ENCODE assay signal across 8 cellular contexts in genomic region chr6:69795469-69796080, GRCh38. TPM values are rescaled to one million over a fixed set of nuclear protein-coding genes. Genes with fewer than 3 reads are reported as not detected.
DNase-seq lines count a peak whose midpoint lies in the region; ATAC-seq, FAIRE-seq and TF ChIP-seq lines count a peak whose summit lies in the region.

No MANE protein-coding gene starts in this region.

- no peaks in the 10 kb centered on the region for H3K79me2 ChIP-seq in endothelial cell of umbilical vein (ENCODE audit: control insufficient read depth, insufficient read depth, low read length)

- peak overlapping the region; percentile 85 for H3K4me2 ChIP-seq in endothelial cell of umbilical vein (ENCODE audit: insufficient read depth, low read length)

- DNase-seq in activated T-cell treated with anti-CD3 and anti-CD28 coated beads, Interleukin-2, amount 50 U/mL, for 72 hours = no peak
- no peak for DNase-seq in activated T-cell treated with anti-CD3 and anti-CD28 coated beads, Interleukin-2, amount 50 U/mL, for 1 hour
- peak; percentile 70 for DNase-seq in OCI-M1 (lab: John Stamatoyannopoulos, UW)
- no peak for DNase-seq in endothelial cell of umbilical vein (ENCODE audit: low read depth, low spot score)
- no peak for DNase-seq in activated gamma-delta T cell treated with Interleukin-2 at 50 U/mL for 16 hours
- no peak for DNase-seq in NCI-H345 treated with DMSO at 0.1 percent for 48 hours (lab: John Stamatoyannopoulos, UW; ENCODE audit: unreplicated experiment)

- CTCF ChIA-PET in endothelial cell of umbilical vein (lab: Charles Lee) = no interaction called here

- TF ChIP-seq POLR2A in endothelial cell of umbilical vein (IDR thresholded peaks at IDR 0.05; ENCODE audit: low read depth, low read length) = no peak

- H4K20me1 ChIP-seq in endothelial cell of umbilical vein (replicated peaks; ENCODE audit: control insufficient read depth, extremely low read depth, insufficient read depth, low read length) = no peaks in the 10 kb centered on the region

- H3K9me1 ChIP-seq in endothelial cell of umbilical vein (replicated peaks; ENCODE audit: control insufficient read depth, extremely low read depth, insufficient read depth, low read length) = no peaks in the 10 kb centered on the region

- peak overlapping the region; percentile 82 for H3K9ac ChIP-seq in endothelial cell of umbilical vein (replicated peaks; ENCODE audit: extremely low read depth, insufficient read depth, low read length)

- H3K27me3 ChIP-seq in endothelial cell of umbilical vein (ENCODE audit: control insufficient read depth in 2 of 2, insufficient read depth in 2 of 2, low read length in 2 of 2) = no peaks in the 10 kb centered on the region
- H3K27me3 ChIP-seq in neutrophil = no peaks in the 10 kb centered on the region

- POLR2A ChIA-PET in endothelial cell of umbilical vein (lab: Charles Lee) = no interaction called here

- no peaks in the 10 kb centered on the region for H3K9me3 Mint-ChIP-seq in activated T-cell treated with anti-CD3 and anti-CD28 coated beads, Interleukin-2, amount 50 U/mL, for 72 hours

- BruUV-seq in endothelial cell of umbilical vein (replicated peaks; lab: Mats Ljungman, UMichigan) = no TSS peak

- intact Hi-C loops in endothelial cell of umbilical vein (cut with micrococcal nuclease) = no loop called here

- no peaks in the 10 kb centered on the region for H3K36me3 ChIP-seq in endothelial cell of umbilical vein (ENCODE audit: control insufficient read depth in 2 of 2, extremely low read depth in 1 of 2, insufficient read depth in 2 of 2, low read length in 2 of 2)
- peaks cover under 1% of the 10 kb centered on the region for H3K36me3 ChIP-seq in neutrophil

- TF ChIP-seq CTCF in endothelial cell of umbilical vein (IDR thresholded peaks at IDR 0.05; ENCODE audit: extremely low read depth in 1 of 2, insufficient read depth in 1 of 2, low read depth in 1 of 2, low read length in 2 of 2) (no peak), neutrophil (IDR thresholded peaks at IDR 0.05) (no peak)

- no peaks in the 10 kb centered on the region for H3K9me3 ChIP-seq in endothelial cell of umbilical vein (replicated peaks; ENCODE audit: control insufficient read depth, insufficient read depth, low read length)
- no peaks in the 10 kb centered on the region for H3K9me3 ChIP-seq in neutrophil

- H3K4me1 Mint-ChIP-seq in activated T-cell treated with anti-CD3 and anti-CD28 coated beads, Interleukin-2, amount 50 U/mL, for 72 hours (ENCODE audit: low read depth) = peaks cover 49% of the 10 kb centered on the region

- H3K4me1 ChIP-seq in endothelial cell of umbilical vein (ENCODE audit: control insufficient read depth, extremely low read depth, insufficient read depth, low read length) = no peaks in the 10 kb centered on the region
- peaks cover 21 to 24% of the 10 kb centered on the region in 2 experiments for H3K4me1 ChIP-seq in neutrophil (ENCODE audit: control insufficient read depth in 1 of 2, insufficient read depth in 1 of 2, low read depth in 1 of 2, low read length in 1 of 2)

- H3K4me3 ChIP-seq in endothelial cell of umbilical vein (replicated peaks in 1 of 3; ENCODE audit: insufficient read depth in 1 of 3, low read depth in 1 of 3, low read length in 3 of 3) (peak overlapping the region; percentile 71 to 79 (median 77)), neutrophil (ENCODE audit: low read depth in 1 of 2, low read length in 1 of 2) (peak overlapping the region; percentile 92 to 94)

- H3K27ac Mint-ChIP-seq in activated T-cell treated with anti-CD3 and anti-CD28 coated beads, Interleukin-2, amount 50 U/mL, for 72 hours = peak overlapping the region; percentile 82

- H2AFZ ChIP-seq in endothelial cell of umbilical vein (ENCODE audit: low read depth, low read length) = peak overlapping the region; percentile 79

- H3K36me3 Mint-ChIP-seq in activated T-cell treated with anti-CD3 and anti-CD28 coated beads, Interleukin-2, amount 50 U/mL, for 72 hours (ENCODE audit: insufficient read depth in 2 of 2) = peaks cover 4 to 6% of the 10 kb centered on the region in 2 donors

- dilution Hi-C loops in endothelial cell of umbilical vein (cut with MboI; ENCODE audit: extremely low pct_ligation_motif_present, low sequenced_read_pairs) = no loop called here

- FAIRE-seq in endothelial cell of umbilical vein (lab: Jason Lieb, UNC) = no peak

- ATAC-seq in activated T-cell treated with anti-CD3 and anti-CD28 coated beads, Interleukin-2, amount 50 U/mL, for 72 hours (replicated peaks in 1 of 2) = no peak
- ATAC-seq in HG02678 (IDR thresholded peaks at IDR 0.05; ENCODE audit: unreplicated experiment) = peak; percentile 31

- H3K27ac ChIP-seq in endothelial cell of umbilical vein (ENCODE audit: insufficient read depth, low read depth, low read length) (no peak overlapping the region), neutrophil (peak overlapping the region; percentile 89)

- H3K27me3 Mint-ChIP-seq in activated T-cell treated with anti-CD3 and anti-CD28 coated beads, Interleukin-2, amount 50 U/mL, for 72 hours (ENCODE audit: low read depth) = no peaks in the 10 kb centered on the region

- H3K4me3 Mint-ChIP-seq in activated T-cell treated with anti-CD3 and anti-CD28 coated beads, Interleukin-2, amount 50 U/mL, for 72 hours = peak overlapping the region; percentile 85 to 91

TF ChIP-seq in endothelial cell of umbilical vein, 7 proteins besides CTCF, POLR2A, EP300 and RAD21:
- TF ChIP-seq POLR2AphosphoS5 (IDR thresholded peaks at IDR 0.05; ENCODE audit: insufficient read depth, low read depth, low read length) = no peak
- TF ChIP-seq, protein P1, sequence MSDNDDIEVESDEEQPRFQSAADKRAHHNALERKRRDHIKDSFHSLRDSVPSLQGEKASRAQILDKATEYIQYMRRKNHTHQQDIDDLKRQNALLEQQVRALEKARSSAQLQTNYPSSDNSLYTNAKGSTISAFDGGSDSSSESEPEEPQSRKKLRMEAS (IDR thresholded peaks at IDR 0.05; ENCODE audit: insufficient read depth, insufficient read length) = no peak
- no peak for TF ChIP-seq MYC (IDR thresholded peaks at IDR 0.05; ENCODE audit: low read depth, low read length)
- TF ChIP-seq FOS (IDR thresholded peaks at IDR 0.05; ENCODE audit: borderline replicate concordance, insufficient read depth, low read length) = no peak
- no peak for TF ChIP-seq JUN (IDR thresholded peaks at IDR 0.05; ENCODE audit: borderline replicate concordance, insufficient read depth, insufficient read length, low read depth)
- no peak for TF ChIP-seq EZH2 (IDR thresholded peaks at IDR 0.05; ENCODE audit: borderline replicate concordance, low read depth, low read length, severe bottlenecking)
- TF ChIP-seq GATA2 (IDR thresholded peaks at IDR 0.05; ENCODE audit: insufficient read depth, insufficient read length, low read depth, low read length) = no peak
TF ChIP-seq in endothelial cell of umbilical vein: peak in this region for 0.

RNA-seq across cellular contexts. Expression of gene LMBRD1, which starts 1.2 kb away (rescaled TPM):
- 10 to 100 TPM; 24.5 to 24.8 TPM for total RNA-seq in activated T-cell treated with anti-CD3 and anti-CD28 coated beads, Interleukin-2, amount 50 U/mL, for 72 hours
- total RNA-seq in endothelial cell of umbilical vein = 14.6 and 16.2 TPM in 2 replicates
- 7.3 and 9.8 TPM in 2 replicates for polyA plus RNA-seq in endothelial cell of umbilical vein
- 8.2 TPM in 2 replicates for polyA plus RNA-seq in endothelial cell of umbilical vein (2011; cell fraction: cytosol; rRNA removed)
- polyA plus RNA-seq in endothelial cell of umbilical vein (2011; cell fraction: nucleus; rRNA removed) = 5.5 and 7.6 TPM in 2 replicates
- polyA plus RNA-seq in endothelial cell of umbilical vein (2012) = 12.3 and 13.6 TPM in 2 replicates
- 5.9 and 7.0 TPM in 2 replicates for polyA minus RNA-seq in endothelial cell of umbilical vein
- 8.8 TPM for polyA minus RNA-seq in endothelial cell of umbilical vein (2011; cell fraction: cytosol; rRNA and poly(A)+ RNA removed)
- polyA minus RNA-seq in endothelial cell of umbilical vein (2011; cell fraction: nucleus; rRNA and poly(A)+ RNA removed) = 9.9 and 10.3 TPM in 2 replicates
